Comparison of ENCODE assay signal across 9 cellular contexts in genomic region chr20:23889775-23890187, GRCh38. TPM values are rescaled to one million over a fixed set of nuclear protein-coding genes. Genes with fewer than 3 reads are reported as not detected.
DNase-seq lines count a peak whose midpoint lies in the region; ATAC-seq and TF ChIP-seq lines count a peak whose summit lies in the region.
"Had no signal": no experiment of that assay in that cellular context is flagged by ENCODE, and none has a peak within 500 bp of the region (broad histone marks: within the 10 kb centered on the region; RNA-seq: fewer than 3 reads in every experiment).

No MANE protein-coding gene starts in this region.

- no peak overlapping the region for H3K4me3 ChIP-seq in gastroesophageal sphincter

- DNase-seq in AG20443 (ENCODE audit: low spot score) (peak; percentile 74), HT-29 (ENCODE audit: low spot score) (peak; percentile 74), RPMI8226 (peak; percentile 76), posterior vena cava (ENCODE audit: low spot score) (peak; percentile 82), NCI-H2107 (lab: John Stamatoyannopoulos, UW) (no peak)

- no peaks in the 10 kb centered on the region for H3K9me3 Mint-ChIP-seq in activated T-helper 17 cell treated with anti-CD3 and anti-CD28 coated beads, Interleukin-2, amount 50 U/mL, for 72 hours

- H3K27me3 ChIP-seq in gastroesophageal sphincter: peaks cover 8% of the 10 kb centered on the region

- intact Hi-C loops in posterior vena cava (cut with DNase I): no loop called here

- H3K27ac Mint-ChIP-seq in activated T-helper 17 cell treated with anti-CD3 and anti-CD28 coated beads, Interleukin-2, amount 50 U/mL, for 72 hours: no peak overlapping the region

- H3K4me1 ChIP-seq in gastroesophageal sphincter: peaks cover 0 to 3% (median 0%) of the 10 kb centered on the region in 3 donors

- TF ChIP-seq EP300 in gastroesophageal sphincter (IDR thresholded peaks at IDR 0.05): no peak

- no peaks in the 10 kb centered on the region for H3K36me3 Mint-ChIP-seq in activated T-helper 17 cell treated with anti-CD3 and anti-CD28 coated beads, Interleukin-2, amount 50 U/mL, for 72 hours (ENCODE audit: low read depth)

- peak; percentile 41 to 82 (median 53) for TF ChIP-seq CTCF in gastroesophageal sphincter (IDR thresholded peaks at IDR 0.05)

- TF ChIP-seq POLR2A in gastroesophageal sphincter (IDR thresholded peaks at IDR 0.05): no peak

- no peaks in the 10 kb centered on the region for H3K36me3 ChIP-seq in gastroesophageal sphincter

- WGBS in gastroesophageal sphincter (ENCODE audit: low coverage in 1 of 2), 2 donors: 0% methylated on average over 3 of the region's 8 CpGs; no CpG with 5 or more reads in 1 of the 2 donors

- H3K27me3 Mint-ChIP-seq in activated T-helper 17 cell treated with anti-CD3 and anti-CD28 coated beads, Interleukin-2, amount 50 U/mL, for 72 hours: no peaks in the 10 kb centered on the region

- ATAC-seq in GM19025 (IDR thresholded peaks at IDR 0.05; ENCODE audit: low read depth, unreplicated experiment) (peak; percentile 83), gastroesophageal sphincter (peak; percentile 68)
- peak; percentile 81 for ATAC-seq in activated T-helper 17 cell treated with anti-CD3 and anti-CD28 coated beads, Interleukin-2, amount 50 U/mL, for 72 hours (replicated peaks)

- no peaks in the 10 kb centered on the region for H3K9me3 ChIP-seq in gastroesophageal sphincter

- no peak overlapping the region for H3K27ac ChIP-seq in gastroesophageal sphincter

- H3K4me3 Mint-ChIP-seq in activated T-helper 17 cell treated with anti-CD3 and anti-CD28 coated beads, Interleukin-2, amount 50 U/mL, for 72 hours: no peak overlapping the region

- no peaks in the 10 kb centered on the region for H3K4me1 Mint-ChIP-seq in activated T-helper 17 cell treated with anti-CD3 and anti-CD28 coated beads, Interleukin-2, amount 50 U/mL, for 72 hours

RNA-seq across cellular contexts. Expression of gene CST5, which starts 10.2 kb away (rescaled TPM):
- not detected in 2 replicates for total RNA-seq in HT-29 (2014; rRNA removed; shearing (Covaris generic))
- not detected for total RNA-seq in activated T-helper 17 cell treated with anti-CD3 and anti-CD28 coated beads, Interleukin-2, amount 50 U/mL, for 72 hours
- total RNA-seq in gastroesophageal sphincter (1 to 10 TPM in 1 of 4 donors, not detected in 3; 1.9 TPM), posterior vena cava (not detected)
- total RNA-seq: subcutaneous adipose tissue had no signal
